In genomic region chr1:8078176-8078671, GRCh38 we compare ENCODE assay signal across 10 cellular contexts. TPM values are rescaled to one million over a fixed set of nuclear protein-coding genes. Genes with fewer than 3 reads are reported as not detected.
DNase-seq lines count a peak whose midpoint lies in the region; ATAC-seq and TF ChIP-seq lines count a peak whose summit lies in the region.
"Had no signal": no experiment of that assay in that cellular context is flagged by ENCODE, and none has a peak within 500 bp of the region (broad histone marks: within the 10 kb centered on the region; RNA-seq: fewer than 3 reads in every experiment).

No MANE protein-coding gene starts in this region.

- peak overlapping the region in 1 of 2 experiments; percentile 60 for H3K4ac ChIP-seq in mesenchymal stem cell (ENCODE audit: low read depth in 1 of 2, low read length in 2 of 2)

- peaks cover 2% of the 10 kb centered on the region for H3K27me3 Mint-ChIP-seq in neural progenitor cell (ENCODE audit: insufficient read depth, low read depth)

- no peak overlapping the region for H4K91ac ChIP-seq in mesenchymal stem cell (ENCODE audit: low read length)

- no peak overlapping the region for H3K27ac Mint-ChIP-seq in neural progenitor cell
- H3K27ac Mint-ChIP-seq: activated B cell treated with CpG ODN at 0.5 μM for 24 hours had no signal

- TF ChIP-seq POLR2A in body of pancreas (IDR thresholded peaks at IDR 0.05) = no peak

- H3K4me1 Mint-ChIP-seq in neural progenitor cell = peaks cover 24% of the 10 kb centered on the region
- H3K4me1 Mint-ChIP-seq: activated B cell treated with CpG ODN at 0.5 μM for 24 hours had no signal

- H3K27ac ChIP-seq in 22Rv1 (peak overlapping the region; percentile 39), body of pancreas (peak overlapping the region; percentile 40 to 80 (median 54)), mesenchymal stem cell (ENCODE audit: low read length, poor library complexity, severe bottlenecking) (peak overlapping the region; percentile 89), neural progenitor cell (no peak overlapping the region)

- H3K14ac ChIP-seq in mesenchymal stem cell (ENCODE audit: low read length in 2 of 2) = no peak overlapping the region

- no peaks in the 10 kb centered on the region for H3K79me2 ChIP-seq in neural progenitor cell (ENCODE audit: low read depth)

- TF ChIP-seq CTCF in 22Rv1 (IDR thresholded peaks at IDR 0.05) = no peak
- TF ChIP-seq CTCF in body of pancreas (IDR thresholded peaks at IDR 0.05) = no peak
- no peak for TF ChIP-seq CTCF in GM20000 (IDR thresholded peaks at IDR 0.05; ENCODE audit: extremely low read depth, missing control alignments)
- TF ChIP-seq CTCF in neural progenitor cell (IDR thresholded peaks at IDR 0.05) = no peak

- H2BK15ac ChIP-seq in mesenchymal stem cell (ENCODE audit: low read depth, poor library complexity, severe bottlenecking) = no peak overlapping the region

- ATAC-seq in body of pancreas (peak; percentile 26), GM19035 (IDR thresholded peaks at IDR 0.05; ENCODE audit: unreplicated experiment) (no peak)

- H3K18ac ChIP-seq in mesenchymal stem cell (ENCODE audit: low read depth in 1 of 2, low read length in 2 of 2) = peak overlapping the region; percentile 72 to 78

- H2AFZ ChIP-seq in mesenchymal stem cell (ENCODE audit: low read depth, low read length) (no peak overlapping the region), neural progenitor cell (replicated peaks) (no peak overlapping the region)

- H3K9me3 Mint-ChIP-seq in neural progenitor cell = no peaks in the 10 kb centered on the region
- H3K9me3 Mint-ChIP-seq: activated B cell treated with CpG ODN at 0.5 μM for 24 hours had no signal

- no peak overlapping the region for H2AK5ac ChIP-seq in mesenchymal stem cell (ENCODE audit: low read length, severe bottlenecking)

- H3K27me3 ChIP-seq in body of pancreas (no peaks in the 10 kb centered on the region), mesenchymal stem cell (ENCODE audit: control insufficient read depth in 1 of 2, insufficient read depth in 1 of 2, low read length in 2 of 2) (no peaks in the 10 kb centered on the region), neural progenitor cell (no peaks in the 10 kb centered on the region)

- no peaks in the 10 kb centered on the region for H3K79me1 ChIP-seq in mesenchymal stem cell (replicated peaks; ENCODE audit: low read length, poor library complexity, severe bottlenecking)

- no peak overlapping the region for H3K23ac ChIP-seq in mesenchymal stem cell (ENCODE audit: low read length in 2 of 2)

- peak overlapping the region; percentile 36 for H2BK120ac ChIP-seq in mesenchymal stem cell (ENCODE audit: low read depth, low read length)

- DNase-seq in HCEC 1CT (peak; percentile 82), body of pancreas (no peak), mesenchymal stem cell (peak; percentile 83), GM20000 (ENCODE audit: low spot score) (no peak), neural progenitor cell (ENCODE audit: low spot score) (no peak), NCI-H69 (lab: John Stamatoyannopoulos, UW) (no peak)
- DNase-seq: activated B cell treated with CpG ODN at 0.5 μM for 24 hours, NCI-H1092 had no signal

- H3K4me3 ChIP-seq in body of pancreas = no peak overlapping the region
- H3K4me3 ChIP-seq in mesenchymal stem cell (ENCODE audit: insufficient read depth in 1 of 2, low read depth in 1 of 2, low read length in 2 of 2) = no peak overlapping the region
- H3K4me3 ChIP-seq in neural progenitor cell = no peak overlapping the region

- peak overlapping the region; percentile 0 for H4K8ac ChIP-seq in mesenchymal stem cell (ENCODE audit: low read length)

- intact Hi-C loops in body of pancreas (cut with DNase I) = no loop called here

- H3K36me3 ChIP-seq in body of pancreas (replicated peaks in 1 of 2; ENCODE audit: insufficient read depth in 1 of 2, low read depth in 2 of 2) = no peaks in the 10 kb centered on the region
- H3K36me3 ChIP-seq in mesenchymal stem cell (ENCODE audit: control insufficient read depth in 1 of 2, insufficient read depth in 2 of 2, low read depth in 1 of 2, low read length in 2 of 2) = no peaks in the 10 kb centered on the region
- no peaks in the 10 kb centered on the region for H3K36me3 ChIP-seq in neural progenitor cell

- H3K4me2 ChIP-seq in mesenchymal stem cell (ENCODE audit: low read length, poor library complexity, severe bottlenecking) = no peak overlapping the region
- H3K4me2 ChIP-seq in neural progenitor cell = no peak overlapping the region

- no peak overlapping the region for H3K4me3 Mint-ChIP-seq in neural progenitor cell
- H3K4me3 Mint-ChIP-seq: activated B cell treated with CpG ODN at 0.5 μM for 24 hours had no signal

- no peaks in the 10 kb centered on the region for H4K20me1 ChIP-seq in neural progenitor cell (ENCODE audit: low read depth)

- no peaks in the 10 kb centered on the region for H3F3A ChIP-seq in neural progenitor cell (ENCODE audit: low read depth)

- H3K4me1 ChIP-seq in body of pancreas (peaks cover 38% of the 10 kb centered on the region), mesenchymal stem cell (ENCODE audit: control insufficient read depth, insufficient read depth, low read depth, low read length) (peaks cover 20% of the 10 kb centered on the region), neural progenitor cell (no peaks in the 10 kb centered on the region)

- H3K9ac ChIP-seq in mesenchymal stem cell (ENCODE audit: low read length) = no peak overlapping the region
- H3K9ac ChIP-seq in neural progenitor cell = no peak overlapping the region

- H2BK12ac ChIP-seq in mesenchymal stem cell (ENCODE audit: low read length in 2 of 2) = peak overlapping the region; percentile 59 to 85

- peak overlapping the region; percentile 14 for H2BK5ac ChIP-seq in mesenchymal stem cell (ENCODE audit: low read depth, low read length, poor library complexity, severe bottlenecking)

- H3K9me3 ChIP-seq in body of pancreas (no peaks in the 10 kb centered on the region), mesenchymal stem cell (ENCODE audit: control insufficient read depth, low read length) (no peaks in the 10 kb centered on the region), neural progenitor cell (ENCODE audit: low read depth) (no peaks in the 10 kb centered on the region)

- 70 to 76% methylated on average over 6 of the region's 6 CpGs for WGBS in body of pancreas, 2 donors
- WGBS in mesenchymal stem cell = 2% methylated on average over 5 of the region's 6 CpGs

- H3K36me3 Mint-ChIP-seq in neural progenitor cell = no peaks in the 10 kb centered on the region

RNA-seq across cellular contexts. Expression of gene ERRFI1, which starts 52.1 kb away (rescaled TPM):
- 100 to 1,000 TPM; 127 to 273 TPM for total RNA-seq in body of pancreas
- 109 TPM for polyA plus RNA-seq in mesenchymal stem cell (2013, experiment 1 of 2)
- 106 TPM for polyA plus RNA-seq in mesenchymal stem cell (2013, experiment 2 of 2)
- total RNA-seq in neural progenitor cell (ENCODE audit: low replicate concordance) = 35.3 and 44.8 TPM in 2 replicates

Comparison
In these comparisons a context has a peak if more than half of its experiments do, and no peak if none do; other contexts are left out.
1. DNase-seq: peak in HCEC 1CT (single experiment) and mesenchymal stem cell (single experiment); none in body of pancreas (0 of 4), GM20000 (single experiment), neural progenitor cell (single experiment) and NCI-H69 (single experiment).